Comparison of ENCODE assay signal across 19 cellular contexts in the genomic region with DNA sequence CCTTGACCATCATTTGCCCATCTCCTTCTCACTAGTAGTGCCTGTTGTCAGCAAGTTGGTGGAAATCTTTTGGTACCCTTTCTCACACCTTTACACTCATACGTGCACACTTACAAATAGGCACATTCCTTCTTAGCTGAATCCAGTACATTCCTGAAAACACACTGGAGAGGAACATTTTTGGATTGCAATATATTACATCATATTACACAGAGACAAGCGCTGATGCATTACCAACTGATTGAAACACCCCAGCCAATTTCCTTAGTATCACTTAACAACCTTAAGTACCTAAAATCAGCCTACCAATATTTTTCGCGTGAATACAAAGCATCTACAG.
DNase-seq lines count a peak whose midpoint lies in the region; ATAC-seq, FAIRE-seq and TF ChIP-seq lines count a peak whose summit lies in the region.
"Had no signal": no experiment of that assay in that cellular context is flagged by ENCODE, and none has a peak within 500 bp of the region (broad histone marks: within the 10 kb centered on the region; RNA-seq: fewer than 3 reads in every experiment).

No MANE protein-coding gene starts in this region.

- TF ChIP-seq CTCF in astrocyte (IDR thresholded peaks at IDR 0.05; ENCODE audit: insufficient read depth, low read depth, low read length) = no peak
- no peak for TF ChIP-seq CTCF in body of pancreas (IDR thresholded peaks at IDR 0.05)

- intact Hi-C loops in left cardiac atrium (cut with DNase I) = no loop called here
- intact Hi-C loops in body of pancreas (cut with DNase I) = no loop called here
- intact Hi-C loops in CD4-positive, alpha-beta memory T cell (cut with micrococcal nuclease) = no loop called here

- H3K79me2 ChIP-seq in astrocyte (ENCODE audit: insufficient read depth, low read length) = no peaks in the 10 kb centered on the region
- H3K79me2 ChIP-seq: hepatocyte had no signal

- H3K27ac ChIP-seq in CD8-positive, alpha-beta memory T cell (ENCODE audit: low read depth, low read length) = no peak overlapping the region
- H3K27ac ChIP-seq in astrocyte (ENCODE audit: low read depth, low read length) (no peak overlapping the region), body of pancreas (no peak overlapping the region)
- H3K27ac ChIP-seq in CD4-positive, alpha-beta memory T cell (ENCODE audit: low read depth, low read length) = no peak overlapping the region
- H3K27ac ChIP-seq: foreskin keratinocyte, hepatocyte, upper lobe of right lung had no signal

- no peak overlapping the region for H2AFZ ChIP-seq in astrocyte (ENCODE audit: low read depth, low read length)
- H2AFZ ChIP-seq: hepatocyte had no signal

- no peak for TF ChIP-seq POLR2A in body of pancreas (IDR thresholded peaks at IDR 0.05)

- FAIRE-seq in astrocyte (lab: Jason Lieb, UNC) = no peak
- FAIRE-seq: colon had no signal

- H3K27me3 ChIP-seq in CD8-positive, alpha-beta memory T cell (ENCODE audit: insufficient read depth, low read length, poor library complexity, severe bottlenecking) = no peaks in the 10 kb centered on the region
- no peaks in the 10 kb centered on the region for H3K27me3 ChIP-seq in astrocyte (ENCODE audit: insufficient read depth, low read length)
- H3K27me3 ChIP-seq in body of pancreas = no peaks in the 10 kb centered on the region
- no peaks in the 10 kb centered on the region for H3K27me3 ChIP-seq in CD4-positive, alpha-beta memory T cell (ENCODE audit: insufficient read depth, low read length)
- H3K27me3 ChIP-seq: hepatocyte, upper lobe of right lung had no signal

- POLR2A ChIA-PET in CD8-positive, alpha-beta memory T cell (lab: Charles Lee) = interaction anchor here (0.5 kb wide), 1 partner anchor 75 kb away, joined by 4 read pairs; no protein-coding TSS in a partner anchor
- POLR2A ChIA-PET in CD4-positive, alpha-beta memory T cell (lab: Charles Lee; ENCODE audit: partially characterized antibody) = no interaction called here

- H3K4me2 ChIP-seq in astrocyte (ENCODE audit: low read length) = no peak overlapping the region
- H3K4me2 ChIP-seq: hepatocyte, smooth muscle cell had no signal

- ATAC-seq in memory B cell (ENCODE audit: low read depth) (no peak), HG03139 (IDR thresholded peaks at IDR 0.05; ENCODE audit: unreplicated experiment) (no peak), left cardiac atrium (no peak), body of pancreas (no peak)
- ATAC-seq: foreskin keratinocyte had no signal

- H3K9me3 Mint-ChIP-seq in CD8-positive, alpha-beta memory T cell = no peaks in the 10 kb centered on the region
- H3K9me3 Mint-ChIP-seq in IgD-negative memory B cell (no peaks in the 10 kb centered on the region), astrocyte (ENCODE audit: unreplicated experiment) (no peaks in the 10 kb centered on the region), memory B cell (peaks cover 2% of the 10 kb centered on the region)
- peaks cover 0 to 2% (median 0%) of the 10 kb centered on the region in 8 donors for H3K9me3 Mint-ChIP-seq in CD4-positive, alpha-beta memory T cell

- WGBS in body of pancreas, 2 donors = 57 to 93% methylated on average over 4 of the region's 4 CpGs

- peak overlapping the region; percentile 2 to 92 (median 60) for H3K4me3 Mint-ChIP-seq in CD8-positive, alpha-beta memory T cell
- H3K4me3 Mint-ChIP-seq in IgD-negative memory B cell = peak overlapping the region in 3 of 4 donors; percentile 39 to 79 (median 42)
- H3K4me3 Mint-ChIP-seq in astrocyte (ENCODE audit: unreplicated experiment) = no peak overlapping the region
- peak overlapping the region; percentile 11 for H3K4me3 Mint-ChIP-seq in memory B cell
- H3K4me3 Mint-ChIP-seq in CD4-positive, alpha-beta memory T cell = no peak overlapping the region
- H3K4me3 Mint-ChIP-seq: activated naive CD8-positive, alpha-beta T cell had no signal

- no peak overlapping the region for H3K9ac ChIP-seq in astrocyte (ENCODE audit: low read length)

- H3K36me3 Mint-ChIP-seq in CD8-positive, alpha-beta memory T cell = no peaks in the 10 kb centered on the region
- H3K36me3 Mint-ChIP-seq in IgD-negative memory B cell = peaks cover 2% of the 10 kb centered on the region
- no peaks in the 10 kb centered on the region for H3K36me3 Mint-ChIP-seq in astrocyte (ENCODE audit: low read depth, unreplicated experiment)
- peaks cover 19% of the 10 kb centered on the region for H3K36me3 Mint-ChIP-seq in memory B cell
- H3K36me3 Mint-ChIP-seq in CD4-positive, alpha-beta memory T cell = no peaks in the 10 kb centered on the region
- H3K36me3 Mint-ChIP-seq: activated naive CD8-positive, alpha-beta T cell had no signal

- H3K27me3 Mint-ChIP-seq in CD8-positive, alpha-beta memory T cell = no peaks in the 10 kb centered on the region
- H3K27me3 Mint-ChIP-seq in IgD-negative memory B cell = no peaks in the 10 kb centered on the region
- peaks cover 10% of the 10 kb centered on the region for H3K27me3 Mint-ChIP-seq in astrocyte (ENCODE audit: low read depth, unreplicated experiment)
- no peaks in the 10 kb centered on the region for H3K27me3 Mint-ChIP-seq in memory B cell
- H3K27me3 Mint-ChIP-seq in CD4-positive, alpha-beta memory T cell = peaks cover 3 to 4% of the 10 kb centered on the region in 2 donors
- H3K27me3 Mint-ChIP-seq: activated naive CD8-positive, alpha-beta T cell had no signal

- no peak for DNase-seq in CD8-positive, alpha-beta memory T cell
- no peak for DNase-seq in astrocyte (ENCODE audit: low read depth)
- no peak for DNase-seq in memory B cell (ENCODE audit: low spot score in 2 of 2)
- DNase-seq in left cardiac atrium = no peak
- no peak for DNase-seq in body of pancreas
- DNase-seq in CD4-positive, alpha-beta memory T cell = no peak
- DNase-seq: activated CD4-positive, alpha-beta T cell treated with anti-CD3 and anti-CD28 coated beads for 48 hours; foreskin keratinocyte; mucosa of descending colon; NCI-H187 treated with DMSO at 0.1 percent for 48 hours; NCI-H446; stimulated activated CD4-positive, alpha-beta T cell treated with anti-CD3 and anti-CD28 coated beads, Interleukin-4, amount 100 ng/mL, for 24 hours; upper lobe of right lung had no signal

- peak overlapping the region; percentile 16 to 94 (median 70) for H3K27ac Mint-ChIP-seq in CD8-positive, alpha-beta memory T cell
- H3K27ac Mint-ChIP-seq in IgD-negative memory B cell = peak overlapping the region; percentile 93 to 97 (median 95)
- peak overlapping the region; percentile 62 for H3K27ac Mint-ChIP-seq in astrocyte (ENCODE audit: unreplicated experiment)
- peak overlapping the region; percentile 93 for H3K27ac Mint-ChIP-seq in memory B cell
- no peak overlapping the region for H3K27ac Mint-ChIP-seq in CD4-positive, alpha-beta memory T cell
- H3K27ac Mint-ChIP-seq: activated naive CD8-positive, alpha-beta T cell had no signal

- no peaks in the 10 kb centered on the region for H3K9me3 ChIP-seq in CD8-positive, alpha-beta memory T cell (ENCODE audit: low read length)
- H3K9me3 ChIP-seq in astrocyte (ENCODE audit: insufficient read depth, low read depth, low read length) = no peaks in the 10 kb centered on the region
- H3K9me3 ChIP-seq in body of pancreas = no peaks in the 10 kb centered on the region
- H3K9me3 ChIP-seq in CD4-positive, alpha-beta memory T cell (ENCODE audit: control insufficient read depth in 1 of 2, low read length in 2 of 2) = no peaks in the 10 kb centered on the region
- H3K9me3 ChIP-seq: mucosa of descending colon, upper lobe of right lung had no signal

- CTCF ChIA-PET in CD8-positive, alpha-beta memory T cell (lab: Charles Lee) = interaction anchor here (1.2 to 1.9 kb wide), 2 partner anchors 18 to 31 kb away, joined by 3 to 11 read pairs; no protein-coding TSS in a partner anchor
- CTCF ChIA-PET in CD4-positive, alpha-beta memory T cell (lab: Charles Lee; ENCODE audit: partially characterized antibody) = no interaction called here

- peaks cover 25 to 42% (median 32%) of the 10 kb centered on the region in 3 donors for H3K4me1 Mint-ChIP-seq in CD8-positive, alpha-beta memory T cell
- H3K4me1 Mint-ChIP-seq in IgD-negative memory B cell (peaks cover 51 to 61% (median 60%) of the 10 kb centered on the region in 3 donors), astrocyte (ENCODE audit: low read depth, unreplicated experiment) (peaks cover 17% of the 10 kb centered on the region), memory B cell (peaks cover 60% of the 10 kb centered on the region)
- H3K4me1 Mint-ChIP-seq in CD4-positive, alpha-beta memory T cell = no peaks in the 10 kb centered on the region

- no peaks in the 10 kb centered on the region for H3K36me3 ChIP-seq in CD8-positive, alpha-beta memory T cell (ENCODE audit: insufficient read depth, low read length)
- H3K36me3 ChIP-seq in astrocyte (ENCODE audit: insufficient read depth, low read length) = no peaks in the 10 kb centered on the region
- H3K36me3 ChIP-seq in body of pancreas (replicated peaks in 1 of 2; ENCODE audit: insufficient read depth in 1 of 2, low read depth in 2 of 2) = no peaks in the 10 kb centered on the region
- H3K36me3 ChIP-seq in CD4-positive, alpha-beta memory T cell (ENCODE audit: insufficient read depth, low read length) = no peaks in the 10 kb centered on the region
- H3K36me3 ChIP-seq: upper lobe of right lung had no signal

- H4K20me1 ChIP-seq in astrocyte (ENCODE audit: insufficient read depth, low read length) = no peaks in the 10 kb centered on the region

- no peaks in the 10 kb centered on the region for H3K4me1 ChIP-seq in CD8-positive, alpha-beta memory T cell (ENCODE audit: insufficient read depth, low read length)
- no peaks in the 10 kb centered on the region for H3K4me1 ChIP-seq in astrocyte (ENCODE audit: insufficient read depth, low read length)
- no peaks in the 10 kb centered on the region for H3K4me1 ChIP-seq in body of pancreas
- H3K4me1 ChIP-seq in CD4-positive, alpha-beta memory T cell (ENCODE audit: insufficient read depth, low read length) = no peaks in the 10 kb centered on the region
- H3K4me1 ChIP-seq: foreskin keratinocyte had no signal

- H3K4me3 ChIP-seq in CD8-positive, alpha-beta memory T cell (ENCODE audit: low read length) = no peak overlapping the region
- no peak overlapping the region for H3K4me3 ChIP-seq in astrocyte (ENCODE audit: insufficient read depth, low read depth, low read length)
- H3K4me3 ChIP-seq in body of pancreas = no peak overlapping the region
- H3K4me3 ChIP-seq in CD4-positive, alpha-beta memory T cell (ENCODE audit: low read length in 2 of 2) = no peak overlapping the region
- H3K4me3 ChIP-seq: hepatocyte, mucosa of descending colon, smooth muscle cell, upper lobe of right lung had no signal

Comparison
In these comparisons a context has a peak if more than half of its experiments do, and no peak if none do; other contexts are left out.
1. H3K27ac Mint-ChIP-seq: peak in CD8-positive, alpha-beta memory T cell (8 of 8), IgD-negative memory B cell (3 of 3), astrocyte (single experiment) and memory B cell (single experiment); none in CD4-positive, alpha-beta memory T cell (0 of 7).
2. H3K4me3 Mint-ChIP-seq: peak in CD8-positive, alpha-beta memory T cell (7 of 7), IgD-negative memory B cell (3 of 4) and memory B cell (single experiment); none in astrocyte (single experiment) and CD4-positive, alpha-beta memory T cell (0 of 8).